ENCODE assay signal across 16 cellular contexts in the genomic region with DNA sequence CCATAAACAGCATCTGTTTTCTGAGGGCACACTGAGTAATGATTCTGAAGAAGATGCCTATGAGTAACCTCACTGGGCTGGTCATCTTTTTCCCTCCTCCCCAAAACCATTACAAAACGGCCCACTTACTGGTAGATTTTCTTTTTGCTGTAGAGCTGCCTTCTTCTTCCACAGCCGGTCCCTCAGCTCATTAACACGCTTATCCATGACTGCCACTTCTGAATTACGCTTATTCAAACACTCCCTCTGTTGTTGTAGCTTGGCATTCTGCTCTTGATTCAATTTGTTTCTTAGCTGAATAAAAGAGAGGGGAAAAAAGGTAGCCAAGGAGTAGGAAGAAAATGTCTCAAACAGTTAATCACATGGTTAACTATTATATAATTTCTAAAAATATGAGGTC.
"Had no signal": no experiment of that assay in that cellular context is flagged by ENCODE, and none has a peak within 500 bp of the region (broad histone marks: within the 10 kb centered on the region; RNA-seq: fewer than 3 reads in every experiment).

No MANE protein-coding gene starts in this region.

- H3K27ac Mint-ChIP-seq: activated CD4-positive, alpha-beta T cell treated with anti-CD3 and anti-CD28 coated beads for 36 hours; activated CD8-positive, alpha-beta T cell treated with anti-CD3 and anti-CD28 coated beads, Interleukin-2, amount 10 ng/mL, durations not matched to agents 7 days and 5 days; activated T-helper 1 cell treated with anti-CD3 and anti-CD28 coated beads, Interleukin-12 subunit alpha, Interleukin-12 subunit beta, Interleukin-2, Interleukin-4 antibody, amounts not matched to agents 30 ng/mL and 10 ng/mL and 1 ng/mL, durations not matched to agents 14 hours and 24 hours and 36 hours; dendritic cell treated with granulocyte-macrophage colony-stimulating factor and Interleukin-4, amounts not matched to agents 40 ng/mL and 50 ng/mL, for 4 days; endodermal cell; memory B cell; nephron progenitor cell; stimulated activated naive CD8-positive, alpha-beta T cell treated with anti-CD3 and anti-CD28 coated beads, Interleukin-15, Interleukin-2, amounts not matched to agents 100 ng/mL and 50 ng/mL, for 24 hours; T-cell had no signal

- DNase-seq: activated CD4-positive, alpha-beta T cell treated with anti-CD3 and anti-CD28 coated beads for 36 hours; activated CD8-positive, alpha-beta memory T cell treated with anti-CD3 and anti-CD28 coated beads, Interleukin-2, amount 50 U/mL, for 48 hours; activated CD8-positive, alpha-beta T cell treated with anti-CD3 and anti-CD28 coated beads, Interleukin-2, amount 10 ng/mL, durations not matched to agents 7 days and 5 days; activated naive CD4-positive, alpha-beta T cell treated with Interleukin-2 at 50 U/mL for 16 hours; endodermal cell; glutamatergic neuron; nephron progenitor cell; stimulated activated CD4-positive, alpha-beta T cell treated with anti-CD3 and anti-CD28 coated beads, Interleukin-2, amount 100 ng/mL, for 48 hours; T-cell; T1000; WERI-Rb-1 had no signal

- ATAC-seq: activated CD4-positive, alpha-beta T cell treated with anti-CD3 and anti-CD28 coated beads for 36 hours; activated CD8-positive, alpha-beta T cell treated with anti-CD3 and anti-CD28 coated beads, Interleukin-2, amount 10 ng/mL, durations not matched to agents 7 days and 5 days; T-cell had no signal

- H3K9me3 Mint-ChIP-seq: central memory CD8-positive, alpha-beta T cell; dendritic cell treated with granulocyte-macrophage colony-stimulating factor and Interleukin-4, amounts not matched to agents 40 ng/mL and 50 ng/mL, for 4 days; memory B cell; stimulated activated naive CD8-positive, alpha-beta T cell treated with anti-CD3 and anti-CD28 coated beads, Interleukin-15, Interleukin-2, amounts not matched to agents 100 ng/mL and 50 ng/mL, for 24 hours; T-cell had no signal

- H3K27ac ChIP-seq: WERI-Rb-1 had no signal

- H3K4me3 Mint-ChIP-seq: activated CD4-positive, alpha-beta T cell treated with anti-CD3 and anti-CD28 coated beads for 36 hours; activated CD8-positive, alpha-beta T cell treated with anti-CD3 and anti-CD28 coated beads, Interleukin-2, amount 10 ng/mL, durations not matched to agents 7 days and 5 days; activated T-helper 1 cell treated with anti-CD3 and anti-CD28 coated beads, Interleukin-12 subunit alpha, Interleukin-12 subunit beta, Interleukin-2, Interleukin-4 antibody, amounts not matched to agents 30 ng/mL and 10 ng/mL and 1 ng/mL, durations not matched to agents 14 hours and 24 hours and 36 hours; central memory CD8-positive, alpha-beta T cell; dendritic cell treated with granulocyte-macrophage colony-stimulating factor and Interleukin-4, amounts not matched to agents 40 ng/mL and 50 ng/mL, for 4 days; endodermal cell; memory B cell; nephron progenitor cell; stimulated activated naive CD8-positive, alpha-beta T cell treated with anti-CD3 and anti-CD28 coated beads, Interleukin-15, Interleukin-2, amounts not matched to agents 100 ng/mL and 50 ng/mL, for 24 hours; T-cell had no signal

- H3K27me3 Mint-ChIP-seq: activated CD4-positive, alpha-beta T cell treated with anti-CD3 and anti-CD28 coated beads for 36 hours; central memory CD8-positive, alpha-beta T cell; dendritic cell treated with granulocyte-macrophage colony-stimulating factor and Interleukin-4, amounts not matched to agents 40 ng/mL and 50 ng/mL, for 4 days; memory B cell; stimulated activated naive CD8-positive, alpha-beta T cell treated with anti-CD3 and anti-CD28 coated beads, Interleukin-15, Interleukin-2, amounts not matched to agents 100 ng/mL and 50 ng/mL, for 24 hours; T-cell had no signal

- H3K4me1 Mint-ChIP-seq: activated CD4-positive, alpha-beta T cell treated with anti-CD3 and anti-CD28 coated beads for 36 hours; central memory CD8-positive, alpha-beta T cell; memory B cell; nephron progenitor cell had no signal
